8 cellular contexts compared by ENCODE assay signal in the genomic region with DNA sequence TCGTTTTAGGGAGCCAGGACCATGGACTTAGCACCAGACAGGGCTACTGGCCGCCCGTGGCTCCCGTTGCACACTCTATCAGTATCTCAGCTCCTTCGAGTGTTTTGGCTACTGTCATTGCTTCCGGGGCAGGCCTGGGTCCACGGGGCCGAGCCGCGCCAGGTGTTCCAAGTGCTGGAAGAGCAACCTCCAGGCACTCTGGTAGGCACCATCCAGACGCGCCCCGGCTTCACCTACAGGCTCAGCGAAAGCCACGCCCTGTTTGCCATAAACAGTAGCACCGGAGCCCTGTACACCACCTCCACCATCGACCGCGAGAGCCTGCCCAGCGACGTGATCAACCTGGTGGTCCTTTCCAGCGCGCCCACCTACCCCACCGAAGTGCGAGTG. TPM values are rescaled to one million over a fixed set of nuclear protein-coding genes. Genes with fewer than 3 reads are reported as not detected.
A peak's percentile ranks its signal among the peaks of the same experiment; 100 is the strongest.
DNase-seq lines count a peak whose midpoint lies in the region; ATAC-seq and TF ChIP-seq lines count a peak whose summit lies in the region.

No MANE protein-coding gene starts in this region.

- peaks cover 22% of the 10 kb centered on the region for H3K4me1 Mint-ChIP-seq in GM23338
- H3K4me1 Mint-ChIP-seq in activated T-helper 1 cell treated with anti-CD3 and anti-CD28 coated beads, Interleukin-12 subunit alpha, Interleukin-12 subunit beta, Interleukin-2, Interleukin-4 antibody, amounts not matched to agents 30 ng/mL and 10 ng/mL and 1 ng/mL, durations not matched to agents 14 hours and 24 hours and 36 hours (ENCODE audit: low read depth): peaks cover 12% of the 10 kb centered on the region

- no peaks in the 10 kb centered on the region; the same call in 1 of the 2 replicates for H3K79me2 ChIP-seq in GM23338 (replicated peaks; ENCODE audit: insufficient read depth)

- H3K4me3 ChIP-seq in GM23338 (peak overlapping the region; percentile 92), psoas muscle (peak overlapping the region; percentile 93)

- peaks cover 7% of the 10 kb centered on the region for H3K9me2 ChIP-seq in GM23338 (ENCODE audit: insufficient read depth)

- no peaks in the 10 kb centered on the region; the same call in 1 of the 2 replicates for H3F3A ChIP-seq in GM23338 (replicated peaks; ENCODE audit: low read depth)

- peaks cover 44% of the 10 kb centered on the region for H3K27me3 Mint-ChIP-seq in GM23338 (ENCODE audit: insufficient read depth, low read depth, poor library complexity)
- peaks cover 47% of the 10 kb centered on the region for H3K27me3 Mint-ChIP-seq in activated T-helper 1 cell treated with anti-CD3 and anti-CD28 coated beads, Interleukin-12 subunit alpha, Interleukin-12 subunit beta, Interleukin-2, Interleukin-4 antibody, amounts not matched to agents 30 ng/mL and 10 ng/mL and 1 ng/mL, durations not matched to agents 14 hours and 24 hours and 36 hours (ENCODE audit: insufficient read depth)

- H3K27me3 ChIP-seq in GM23338 (ENCODE audit: insufficient read depth) (peaks cover 35% of the 10 kb centered on the region), psoas muscle (ENCODE audit: insufficient read depth in 3 of 3, low read length in 2 of 3) (no peaks in the 10 kb centered on the region)

- H3K27ac Mint-ChIP-seq in GM23338: no peak overlapping the region
- H3K27ac Mint-ChIP-seq in activated T-helper 1 cell treated with anti-CD3 and anti-CD28 coated beads, Interleukin-12 subunit alpha, Interleukin-12 subunit beta, Interleukin-2, Interleukin-4 antibody, amounts not matched to agents 30 ng/mL and 10 ng/mL and 1 ng/mL, durations not matched to agents 14 hours and 24 hours and 36 hours: peak overlapping the region; percentile 21

- no peaks in the 10 kb centered on the region for H3K9me3 ChIP-seq in psoas muscle

- ATAC-seq in GM23338: peak; percentile 13
- ATAC-seq in left ventricle myocardium superior: peak; percentile 23
- peak in 2 of 4 donors; percentile 8 to 10 for ATAC-seq in psoas muscle
- ATAC-seq in activated CD4-positive, CD25-positive, alpha-beta regulatory T cell treated with anti-CD3 and anti-CD28 coated beads, Interleukin-2, amount 50 U/mL, for 24 hours: no peak
- ATAC-seq in GM18498 (IDR thresholded peaks at IDR 0.05; ENCODE audit: unreplicated experiment): no peak

- H2AFZ ChIP-seq in GM23338: peak overlapping the region; percentile 97

- no peaks in the 10 kb centered on the region; the same call in 2 of the 3 replicates for H3K9me3 Mint-ChIP-seq in GM23338
- H3K9me3 Mint-ChIP-seq in activated T-helper 1 cell treated with anti-CD3 and anti-CD28 coated beads, Interleukin-12 subunit alpha, Interleukin-12 subunit beta, Interleukin-2, Interleukin-4 antibody, amounts not matched to agents 30 ng/mL and 10 ng/mL and 1 ng/mL, durations not matched to agents 14 hours and 24 hours and 36 hours: no peaks in the 10 kb centered on the region

- H4K20me1 ChIP-seq in GM23338 (replicated peaks; ENCODE audit: insufficient read depth): 0 out of 2 replicates have a peak, but pooled peaks cover 3% of the 10 kb centered on the region

- no peak for TF ChIP-seq CTCF in 22Rv1 (IDR thresholded peaks at IDR 0.05)
- no peak for TF ChIP-seq CTCF in GM23338 (conservative IDR thresholded peaks at IDR 0.05; ENCODE audit: low read depth in 2 of 2)
- TF ChIP-seq CTCF in psoas muscle (IDR thresholded peaks at IDR 0.05): no peak

- H3K4me3 Mint-ChIP-seq in GM23338: peak overlapping the region; percentile 95
- H3K4me3 Mint-ChIP-seq in activated T-helper 1 cell treated with anti-CD3 and anti-CD28 coated beads, Interleukin-12 subunit alpha, Interleukin-12 subunit beta, Interleukin-2, Interleukin-4 antibody, amounts not matched to agents 30 ng/mL and 10 ng/mL and 1 ng/mL, durations not matched to agents 14 hours and 24 hours and 36 hours: peak overlapping the region; percentile 84

- H3K4me2 ChIP-seq in GM23338: peak overlapping the region; percentile 98

- WGBS in psoas muscle, 3 donors: 0 to 1% (median 1%) methylated on average over 25 of the region's 25 CpGs

- H3K4me1 ChIP-seq in GM23338 (ENCODE audit: insufficient read depth) (peaks cover 17% of the 10 kb centered on the region), psoas muscle (peaks cover 13% of the 10 kb centered on the region)

- no peaks in the 10 kb centered on the region for H3K36me3 Mint-ChIP-seq in GM23338 (ENCODE audit: low read depth)
- no peaks in the 10 kb centered on the region for H3K36me3 Mint-ChIP-seq in activated T-helper 1 cell treated with anti-CD3 and anti-CD28 coated beads, Interleukin-12 subunit alpha, Interleukin-12 subunit beta, Interleukin-2, Interleukin-4 antibody, amounts not matched to agents 30 ng/mL and 10 ng/mL and 1 ng/mL, durations not matched to agents 14 hours and 24 hours and 36 hours (ENCODE audit: low read depth)

- intact Hi-C loops in activated T-helper 1 cell treated with anti-CD3 and anti-CD28 coated beads, Interleukin-12 subunit alpha, Interleukin-12 subunit beta, Interleukin-2, Interleukin-4 antibody, amounts not matched to agents 30 ng/mL and 10 ng/mL and 1 ng/mL, durations not matched to agents 14 hours and 24 hours and 36 hours (cut with micrococcal nuclease): no loop called here
- intact Hi-C loops in left ventricle myocardium superior (cut with micrococcal nuclease) (loop anchor here (10.0 kb wide), 1 partner anchor 118 kb away; no protein-coding TSS in a partner anchor), psoas muscle (cut with DNase I) (loop anchor here (5.0 to 10.0 kb wide), 3 partner anchors 76 to 436 kb away; no protein-coding TSS in a partner anchor)

- DNase-seq in GM23338 (ENCODE audit: low spot score) (peak; percentile 59), left ventricle myocardium superior (peak; percentile 66), psoas muscle (peak; percentile 35 to 65), SW480 (ENCODE audit: low spot score) (no peak)
- no peak for DNase-seq in activated T-helper 1 cell treated with anti-CD3 and anti-CD28 coated beads, Interleukin-12 subunit alpha, Interleukin-12 subunit beta, Interleukin-2, Interleukin-4 antibody, amounts not matched to agents 30 ng/mL and 10 ng/mL and 1 ng/mL, durations not matched to agents 14 hours and 24 hours and 36 hours (ENCODE audit: low spot score)

- no peaks in the 10 kb centered on the region for H3K36me3 ChIP-seq in GM23338 (ENCODE audit: insufficient read depth)
- H3K36me3 ChIP-seq in psoas muscle (ENCODE audit: insufficient read depth in 1 of 2, low read depth in 1 of 2): no peaks in the 10 kb centered on the region

- peak overlapping the region; percentile 52 for H3K27ac ChIP-seq in 22Rv1
- H3K27ac ChIP-seq in GM23338 (ENCODE audit: low read depth): no peak overlapping the region
- peak overlapping the region; percentile 81 for H3K27ac ChIP-seq in psoas muscle

TF ChIP-seq in GM23338, 12 proteins besides CTCF, POLR2A, EP300 and RAD21 (continues in another document):
- TF ChIP-seq ZNF331 (CRISPR knock-in tag; IDR thresholded peaks at IDR 0.05; ENCODE audit: low read depth) (no peak), NANOG (IDR thresholded peaks at IDR 0.05; ENCODE audit: borderline replicate concordance) (no peak), POLR2AphosphoS5 (IDR thresholded peaks at IDR 0.05; ENCODE audit: low read depth) (no peak), EZH2phosphoT487 (IDR thresholded peaks at IDR 0.05; ENCODE audit: unreplicated experiment) (no peak), EZH2 (IDR thresholded peaks at IDR 0.05; ENCODE audit: low read depth, unreplicated experiment) (no peak), STAT1 (IDR thresholded peaks at IDR 0.05; ENCODE audit: unreplicated experiment) (no peak)
- TF ChIP-seq, protein P1, sequence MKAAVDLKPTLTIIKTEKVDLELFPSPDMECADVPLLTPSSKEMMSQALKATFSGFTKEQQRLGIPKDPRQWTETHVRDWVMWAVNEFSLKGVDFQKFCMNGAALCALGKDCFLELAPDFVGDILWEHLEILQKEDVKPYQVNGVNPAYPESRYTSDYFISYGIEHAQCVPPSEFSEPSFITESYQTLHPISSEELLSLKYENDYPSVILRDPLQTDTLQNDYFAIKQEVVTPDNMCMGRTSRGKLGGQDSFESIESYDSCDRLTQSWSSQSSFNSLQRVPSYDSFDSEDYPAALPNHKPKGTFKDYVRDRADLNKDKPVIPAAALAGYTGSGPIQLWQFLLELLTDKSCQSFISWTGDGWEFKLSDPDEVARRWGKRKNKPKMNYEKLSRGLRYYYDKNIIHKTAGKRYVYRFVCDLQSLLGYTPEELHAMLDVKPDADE (IDR thresholded peaks at IDR 0.05): no peak
- TF ChIP-seq, protein P2, sequence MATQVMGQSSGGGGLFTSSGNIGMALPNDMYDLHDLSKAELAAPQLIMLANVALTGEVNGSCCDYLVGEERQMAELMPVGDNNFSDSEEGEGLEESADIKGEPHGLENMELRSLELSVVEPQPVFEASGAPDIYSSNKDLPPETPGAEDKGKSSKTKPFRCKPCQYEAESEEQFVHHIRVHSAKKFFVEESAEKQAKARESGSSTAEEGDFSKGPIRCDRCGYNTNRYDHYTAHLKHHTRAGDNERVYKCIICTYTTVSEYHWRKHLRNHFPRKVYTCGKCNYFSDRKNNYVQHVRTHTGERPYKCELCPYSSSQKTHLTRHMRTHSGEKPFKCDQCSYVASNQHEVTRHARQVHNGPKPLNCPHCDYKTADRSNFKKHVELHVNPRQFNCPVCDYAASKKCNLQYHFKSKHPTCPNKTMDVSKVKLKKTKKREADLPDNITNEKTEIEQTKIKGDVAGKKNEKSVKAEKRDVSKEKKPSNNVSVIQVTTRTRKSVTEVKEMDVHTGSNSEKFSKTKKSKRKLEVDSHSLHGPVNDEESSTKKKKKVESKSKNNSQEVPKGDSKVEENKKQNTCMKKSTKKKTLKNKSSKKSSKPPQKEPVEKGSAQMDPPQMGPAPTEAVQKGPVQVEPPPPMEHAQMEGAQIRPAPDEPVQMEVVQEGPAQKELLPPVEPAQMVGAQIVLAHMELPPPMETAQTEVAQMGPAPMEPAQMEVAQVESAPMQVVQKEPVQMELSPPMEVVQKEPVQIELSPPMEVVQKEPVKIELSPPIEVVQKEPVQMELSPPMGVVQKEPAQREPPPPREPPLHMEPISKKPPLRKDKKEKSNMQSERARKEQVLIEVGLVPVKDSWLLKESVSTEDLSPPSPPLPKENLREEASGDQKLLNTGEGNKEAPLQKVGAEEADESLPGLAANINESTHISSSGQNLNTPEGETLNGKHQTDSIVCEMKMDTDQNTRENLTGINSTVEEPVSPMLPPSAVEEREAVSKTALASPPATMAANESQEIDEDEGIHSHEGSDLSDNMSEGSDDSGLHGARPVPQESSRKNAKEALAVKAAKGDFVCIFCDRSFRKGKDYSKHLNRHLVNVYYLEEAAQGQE (IDR thresholded peaks at IDR 0.05; ENCODE audit: unreplicated experiment): no peak

RNA-seq across cellular contexts. Expression of a gene that starts 1.6 kb away (rescaled TPM):
- 6.1 and 6.8 TPM in 2 replicates for total RNA-seq in GM23338 (2014; rRNA removed; shearing (Covaris generic))
- polyA plus RNA-seq in GM23338 (2016; fragmentation: Nextera tagmentation; extraction: Ambion mirVana): 0.53 and 0.68 TPM in 2 replicates
- not detected in 2 replicates for total RNA-seq in activated T-helper 1 cell treated with anti-CD3 and anti-CD28 coated beads, Interleukin-12 subunit alpha, Interleukin-12 subunit beta, Interleukin-2, Interleukin-4 antibody, amounts not matched to agents 30 ng/mL and 10 ng/mL and 1 ng/mL, durations not matched to agents 14 hours and 24 hours and 36 hours
- 6.1 TPM for total RNA-seq in left ventricle myocardium superior
- 1 to 10 TPM; 1.6 to 8.4 (median 3.0) TPM for total RNA-seq in psoas muscle
- polyA plus RNA-seq in psoas muscle: 1 to 10 TPM in 1 of 3 donors, under 1 TPM in 2; 0.35 to 1.3 (median 0.82) TPM

Comparison
In these comparisons a context has a peak if more than half of its experiments do, and no peak if none do; other contexts are left out.
1. ATAC-seq: peak in GM23338 (single experiment) and left ventricle myocardium superior (single experiment); none in activated CD4-positive, CD25-positive, alpha-beta regulatory T cell treated with anti-CD3 and anti-CD28 coated beads, Interleukin-2, amount 50 U/mL, for 24 hours (0 of 2) and GM18498 (single experiment).
2. DNase-seq: peak in GM23338 (single experiment), left ventricle myocardium superior (single experiment) and psoas muscle (2 of 2); none in activated T-helper 1 cell treated with anti-CD3 and anti-CD28 coated beads, Interleukin-12 subunit alpha, Interleukin-12 subunit beta, Interleukin-2, Interleukin-4 antibody, amounts not matched to agents 30 ng/mL and 10 ng/mL and 1 ng/mL, durations not matched to agents 14 hours and 24 hours and 36 hours (single experiment) and SW480 (single experiment).